Comparison of ENCODE assay signal across 17 cellular contexts in the genomic region with DNA sequence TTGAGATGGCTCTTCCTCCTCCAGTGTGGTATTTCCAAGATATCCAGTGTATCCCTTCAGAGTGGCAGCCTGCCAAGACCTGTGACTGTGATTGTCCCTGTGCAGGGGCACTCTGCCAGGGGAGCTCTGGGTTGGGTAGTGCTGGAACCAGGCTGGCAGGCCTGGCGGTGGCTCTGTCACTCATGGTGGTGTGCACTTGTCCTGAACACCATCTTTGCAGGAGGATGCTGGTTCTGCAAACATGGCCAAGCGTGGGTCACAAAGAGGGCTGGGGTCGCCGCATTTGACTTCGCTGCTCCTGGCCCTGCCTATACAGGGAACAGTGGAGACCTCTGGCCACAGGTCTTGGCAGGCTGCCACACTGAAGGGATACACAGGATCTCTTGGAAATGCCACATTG.
DNase-seq lines count a peak whose midpoint lies in the region; ATAC-seq, FAIRE-seq and TF ChIP-seq lines count a peak whose summit lies in the region.
"Had no signal": no experiment of that assay in that cellular context is flagged by ENCODE, and none has a peak within 500 bp of the region (broad histone marks: within the 10 kb centered on the region; RNA-seq: fewer than 3 reads in every experiment).

No MANE protein-coding gene starts in this region.

- peaks cover 0 to 4% (median 0%) of the 10 kb centered on the region in 4 donors for H3K4me1 ChIP-seq in right lobe of liver
- peaks cover 11% of the 10 kb centered on the region; the same call in 1 of the 2 replicates for H3K4me1 ChIP-seq in HepG2 (ENCODE audit: insufficient read depth, low read length)

- H3K27me3 ChIP-seq in right lobe of liver: no peaks in the 10 kb centered on the region
- peaks cover 2 to 29% of the 10 kb centered on the region in 2 experiments; a peak in 2 of 5 replicates for H3K27me3 ChIP-seq in HepG2 (ENCODE audit: control insufficient read depth in 1 of 2, insufficient read depth in 2 of 2, low read length in 2 of 2)
- H3K27me3 ChIP-seq: hepatocyte had no signal

- no peaks in the 10 kb centered on the region for H3K79me2 ChIP-seq in HepG2 (ENCODE audit: insufficient read depth, low read length)
- H3K79me2 ChIP-seq: hepatocyte had no signal

- H3K9ac ChIP-seq in HepG2 (ENCODE audit: insufficient read depth, low read depth, low read length): no peak overlapping the region

- CTCF ChIA-PET in HepG2 (lab: Yijun Ruan, JAX; ENCODE audit: low intra/inter-chr PET ratio, low total read pairs): no interaction called here

- TF ChIP-seq CTCF in right lobe of liver (IDR thresholded peaks at IDR 0.05) (no peak), HepG2 (CRISPR knock-in tag; IDR thresholded peaks at IDR 0.05) (no peak)

- TF ChIP-seq EP300 in HepG2 (IDR thresholded peaks at IDR 0.05; ENCODE audit: low read depth in 2 of 2, low read length in 2 of 2): no peak
- no peak for TF ChIP-seq EP300 in HepG2 (CRISPR knock-in tag; IDR thresholded peaks at IDR 0.05; ENCODE audit: borderline replicate concordance)

- no peak for FAIRE-seq in HepG2 (lab: Jason Lieb, UNC)
- peak; percentile 37 for FAIRE-seq in urothelium cell line (lab: Jason Lieb, UNC)
- FAIRE-seq: K562 had no signal

- intact Hi-C loops in right lobe of liver (cut with DNase I) (loop anchor here in 1 of 2 donors (5.0 kb wide), 1 partner anchor 295 kb away; no protein-coding TSS in a partner anchor), HepG2 (cut with micrococcal nuclease; ENCODE audit: unreplicated experiment) (no loop called here)

- H3K4me2 ChIP-seq in HepG2 (ENCODE audit: low read depth, low read length): no peak overlapping the region
- H3K4me2 ChIP-seq: hepatocyte had no signal

- no peaks in the 10 kb centered on the region for H3K36me3 ChIP-seq in right lobe of liver
- H3K36me3 ChIP-seq in HepG2 (replicated peaks in 1 of 2; ENCODE audit: control insufficient read depth in 1 of 2, insufficient read depth in 2 of 2, low read length in 2 of 2): no peaks in the 10 kb centered on the region

- no peak overlapping the region for H3K27ac ChIP-seq in right lobe of liver
- H3K27ac ChIP-seq in HepG2 (ENCODE audit: extremely low read length, insufficient read depth, low read length): no peak overlapping the region
- H3K27ac ChIP-seq in cingulate gyrus (ENCODE audit: low read depth, low read length): peak overlapping the region; percentile 60
- H3K27ac ChIP-seq: hepatocyte had no signal

- TF ChIP-seq POLR2A in right lobe of liver (IDR thresholded peaks at IDR 0.05) (no peak), HepG2 (IDR thresholded peaks at IDR 0.05; ENCODE audit: insufficient read depth in 1 of 2, low read depth in 2 of 2, low read length in 2 of 2) (no peak)

- ATAC-seq in right lobe of liver (peak; percentile 41 to 68 (median 56)), HepG2 (no peak), HG02588 (IDR thresholded peaks at IDR 0.05; ENCODE audit: unreplicated experiment) (no peak)
- ATAC-seq: K562; stimulated activated naive CD8-positive, alpha-beta T cell treated with anti-CD3 and anti-CD28 coated beads, Interleukin-15, Interleukin-2, amounts not matched to agents 100 U/mL and 50 U/mL, for 24 hours had no signal

- no TSS peak for BruUV-seq in HepG2 (replicated peaks; lab: Mats Ljungman, UMichigan)

- H3K4me3 ChIP-seq in right lobe of liver (no peak overlapping the region), HepG2 (replicated peaks in 1 of 3; ENCODE audit: insufficient read depth in 1 of 3, low read depth in 2 of 3, low read length in 3 of 3) (no peak overlapping the region)
- H3K4me3 ChIP-seq: hepatocyte, K562 had no signal

- POLR2A ChIA-PET in HepG2 (lab: Yijun Ruan, JAX): no interaction called here

- TF ChIP-seq RAD21 in HepG2 (CRISPR knock-in tag; IDR thresholded peaks at IDR 0.05): no peak

- H3K9me3 ChIP-seq in right lobe of liver: no peaks in the 10 kb centered on the region
- no peaks in the 10 kb centered on the region for H3K9me3 ChIP-seq in HepG2 (ENCODE audit: low read length)

- no peaks in the 10 kb centered on the region for H4K20me1 ChIP-seq in HepG2 (ENCODE audit: insufficient read depth, low read length)

- in situ Hi-C loops in HepG2 (cut with HindIII; ENCODE audit: extremely low pct_ligation_motif_present, low pct_unique_long_range_greater_than_20kb): no loop called here

- H2AFZ ChIP-seq in HepG2 (ENCODE audit: low read length): no peak overlapping the region
- H2AFZ ChIP-seq: hepatocyte had no signal

- no CpG with 5 or more reads among the region's 5 CpGs for WGBS in right lobe of liver (ENCODE audit: insufficient coverage, low coverage, low lambda C conversion rate, missing lambda C conversion rate)
- WGBS in HepG2 (ENCODE audit: low lambda C conversion rate): 40% methylated on average over 1 of the region's 5 CpGs

- DNase-seq in right lobe of liver (peak; percentile 83), HepG2 (ENCODE audit: low spot score) (no peak), medulla oblongata (ENCODE audit: extremely low spot score) (peak; percentile 24), urothelium cell line (ENCODE audit: low spot score) (no peak), COLO829 (ENCODE audit: low spot score) (no peak)
- DNase-seq in stimulated activated naive CD4-positive, alpha-beta T cell (lab: John Stamatoyannopoulos, UW): no peak
- DNase-seq: activated naive CD4-positive, alpha-beta T cell treated with Interleukin-2 at 50 U/mL for 16 hours; activated T-cell treated with anti-CD3 and anti-CD28 coated beads for 4 hours; HCEC 1CT; islet precursor cell; NCI-H1048; stimulated activated CD4-positive, alpha-beta T cell treated with anti-CD3 and anti-CD28 coated beads, Interleukin-15, amount 100 ng/mL, for 24 hours; stimulated activated naive CD8-positive, alpha-beta T cell treated with anti-CD3 and anti-CD28 coated beads, Interleukin-15, Interleukin-2, amounts not matched to agents 100 U/mL and 50 U/mL, for 24 hours had no signal

TF ChIP-seq in HepG2, 621 proteins besides CTCF, POLR2A, EP300 and RAD21:
- TF ChIP-seq ZNF549 (CRISPR knock-in tag; IDR thresholded peaks at IDR 0.05) (no peak), ZNF121 (CRISPR knock-in tag; IDR thresholded peaks at IDR 0.05) (no peak), NFYB (CRISPR knock-in tag; IDR thresholded peaks at IDR 0.05) (no peak), ZFYVE20 (CRISPR knock-in tag; IDR thresholded peaks at IDR 0.05; ENCODE audit: borderline replicate concordance, low read depth) (no peak)

Comparison
In these comparisons a context has a peak if more than half of its experiments do, and no peak if none do; other contexts are left out.
1. ATAC-seq: peak in right lobe of liver (4 of 4); none in HepG2 (single experiment) and HG02588 (single experiment).
2. DNase-seq: peak in right lobe of liver (3 of 3) and medulla oblongata (single experiment); none in HepG2 (single experiment), urothelium cell line (single experiment), stimulated activated naive CD4-positive, alpha-beta T cell (0 of 6) and COLO829 (single experiment).